Comparison of ENCODE assay signal across 13 cellular contexts in genomic region chr18:9719421-9719981, GRCh38. TPM values are rescaled to one million over a fixed set of nuclear protein-coding genes. Genes with fewer than 3 reads are reported as not detected.
DNase-seq lines count a peak whose midpoint lies in the region; ATAC-seq, FAIRE-seq and TF ChIP-seq lines count a peak whose summit lies in the region.
"Had no signal": no experiment of that assay in that cellular context is flagged by ENCODE, and none has a peak within 500 bp of the region (broad histone marks: within the 10 kb centered on the region; RNA-seq: fewer than 3 reads in every experiment).

No MANE protein-coding gene starts in this region.

- ATAC-seq in A549 = peak; percentile 81 to 83
- ATAC-seq in left lung = peak; percentile 80
- ATAC-seq in activated T-cell treated with anti-CD3 and anti-CD28 coated beads, Interleukin-2, amount 50 U/mL, for 4 hours = no peak
- ATAC-seq in GM21381 (IDR thresholded peaks at IDR 0.05; ENCODE audit: unreplicated experiment) = no peak

- CTCF ChIA-PET in A549 (lab: Yijun Ruan, JAX) = interaction anchor here (1.4 kb wide), 1 partner anchor 144 kb away, joined by 3 read pairs; no protein-coding TSS in a partner anchor

- H3K27ac ChIP-seq in A549 (peak overlapping the region; percentile 56 to 77), left lung (peak overlapping the region; percentile 22 to 45)
- H3K27ac ChIP-seq: left ventricle myocardium inferior had no signal

- H3K4me1 Mint-ChIP-seq in activated T-cell treated with anti-CD3 and anti-CD28 coated beads, Interleukin-2, amount 50 U/mL, for 4 hours (ENCODE audit: low read depth) = no peaks in the 10 kb centered on the region

- H3K4me1 ChIP-seq in A549 = peaks cover 34% of the 10 kb centered on the region
- peaks cover 0 to 42% of the 10 kb centered on the region in 2 donors for H3K4me1 ChIP-seq in left lung

- H3K27me3 Mint-ChIP-seq in activated T-cell treated with anti-CD3 and anti-CD28 coated beads, Interleukin-2, amount 50 U/mL, for 4 hours (ENCODE audit: low read depth) = peaks cover 46% of the 10 kb centered on the region

- H3K4me3 ChIP-seq in A549 (peak overlapping the region; percentile 7; the same call in 1 of the 3 replicates), left lung (no peak overlapping the region)
- H3K4me3 ChIP-seq: left ventricle myocardium inferior had no signal

- H3K9me3 ChIP-seq in A549 = no peaks in the 10 kb centered on the region
- H3K9me3 ChIP-seq in left lung = no peaks in the 10 kb centered on the region
- H3K9me3 ChIP-seq: Caco-2, left ventricle myocardium inferior had no signal

- no peak for TF ChIP-seq EP300 in A549 (IDR thresholded peaks at IDR 0.05)

- no peak for TF ChIP-seq POLR2A in A549 (IDR thresholded peaks at IDR 0.05; ENCODE audit: low read length)

- peak; percentile 1 to 18; a peak in 2 of 5 replicates for TF ChIP-seq RAD21 in A549 (conservative IDR thresholded peaks at IDR 0.05 in 1 of 2, IDR thresholded peaks at IDR 0.05 in 1 of 2)

- no peaks in the 10 kb centered on the region for H3K36me3 Mint-ChIP-seq in activated T-cell treated with anti-CD3 and anti-CD28 coated beads, Interleukin-2, amount 50 U/mL, for 4 hours (ENCODE audit: insufficient read depth)

- peaks cover 0 to 35% of the 10 kb centered on the region in 2 donors for H3K36me3 ChIP-seq in left lung

- TF ChIP-seq CTCF in A549 (IDR thresholded peaks at IDR 0.05) = no peak
- TF ChIP-seq CTCF in left lung (IDR thresholded peaks at IDR 0.05) = no peak

- H3K27me3 ChIP-seq in left lung = no peaks in the 10 kb centered on the region

- H3K4me3 Mint-ChIP-seq in activated T-cell treated with anti-CD3 and anti-CD28 coated beads, Interleukin-2, amount 50 U/mL, for 4 hours = no peak overlapping the region

- DNase-seq in A549 (ENCODE audit: low read depth in 1 of 2, low spot score in 1 of 2) (peak; percentile 67 to 79), HT1080 (ENCODE audit: low read depth) (peak; percentile 97), astrocyte of the hippocampus (ENCODE audit: low read depth, low spot score) (peak; percentile 89), left lung (peak in 1 of 2 donors; percentile 82), hippocampal formation (lab: John Stamatoyannopoulos, UW) (no peak), NCI-H187 treated with DMSO at 0.1 percent for 48 hours (lab: John Stamatoyannopoulos, UW) (no peak)
- DNase-seq in activated T-cell treated with anti-CD3 and anti-CD28 coated beads, Interleukin-2, amount 50 U/mL, for 4 hours = no peak
- DNase-seq: Caco-2, KG1, left ventricle myocardium inferior, T-helper 2 cell had no signal

- POLR2A ChIA-PET in A549 (lab: Yijun Ruan, JAX) = no interaction called here

- H3K9me3 Mint-ChIP-seq in activated T-cell treated with anti-CD3 and anti-CD28 coated beads, Interleukin-2, amount 50 U/mL, for 4 hours = no peaks in the 10 kb centered on the region

- FAIRE-seq in A549 (lab: Jason Lieb, UNC) = no peak
- FAIRE-seq: GM19239 had no signal

- WGBS in A549 (ENCODE audit: missing lambda C conversion rate) = 2% methylated on average over 12 of the region's 12 CpGs

- intact Hi-C loops in left lung (cut with DNase I) = no loop called here

- peak overlapping the region; percentile 57 for H3K4me2 ChIP-seq in A549

TF ChIP-seq in A549, 52 proteins besides CTCF, POLR2A, EP300 and RAD21 (continues in another document):
- TF ChIP-seq CBX2 (IDR thresholded peaks at IDR 0.05; ENCODE audit: borderline replicate concordance, low read depth) (no peak), HDAC2 (IDR thresholded peaks at IDR 0.05) (no peak), EHMT2 (IDR thresholded peaks at IDR 0.05; ENCODE audit: low read depth) (no peak), JUNB (IDR thresholded peaks at IDR 0.05) (peak; percentile 77), RARB (CRISPR knock-in tag; IDR thresholded peaks at IDR 0.05) (no peak), FOXS1 (CRISPR knock-in tag; IDR thresholded peaks at IDR 0.05) (no peak), FOSL2 (IDR thresholded peaks at IDR 0.05) (peak; percentile 64; the same call in 1 of the 2 replicates), FOSL2 (CRISPR knock-in tag; IDR thresholded peaks at IDR 0.05) (peak; percentile 94), RCOR1 (IDR thresholded peaks at IDR 0.05; ENCODE audit: low read depth, low read length) (no peak), HOXB13 (CRISPR knock-in tag; IDR thresholded peaks at IDR 0.05; ENCODE audit: low read depth) (no peak), HMGXB4 (CRISPR knock-in tag; IDR thresholded peaks at IDR 0.05; ENCODE audit: borderline replicate concordance) (no peak), SMC3 (IDR thresholded peaks at IDR 0.05) (no peak), SREBF2 (IDR thresholded peaks at IDR 0.05) (no peak), EHF (CRISPR knock-in tag; IDR thresholded peaks at IDR 0.05) (no peak), MYC (IDR thresholded peaks at IDR 0.05; ENCODE audit: borderline replicate concordance, low read length) (no peak), BHLHE40 (IDR thresholded peaks at IDR 0.05; ENCODE audit: low read depth, low read length) (no peak), JUN (IDR thresholded peaks at IDR 0.05) (peak in 1 of 2 experiments; percentile 49; a peak in 1 of 5 replicates), POLR2AphosphoS2 (conservative IDR thresholded peaks at IDR 0.05; ENCODE audit: low read length) (no peak), USF2 (IDR thresholded peaks at IDR 0.05) (no peak), HEYL (CRISPR knock-in tag; IDR thresholded peaks at IDR 0.05) (no peak), ZNF302 (CRISPR knock-in tag; IDR thresholded peaks at IDR 0.05) (no peak)
- TF ChIP-seq, protein P1, sequence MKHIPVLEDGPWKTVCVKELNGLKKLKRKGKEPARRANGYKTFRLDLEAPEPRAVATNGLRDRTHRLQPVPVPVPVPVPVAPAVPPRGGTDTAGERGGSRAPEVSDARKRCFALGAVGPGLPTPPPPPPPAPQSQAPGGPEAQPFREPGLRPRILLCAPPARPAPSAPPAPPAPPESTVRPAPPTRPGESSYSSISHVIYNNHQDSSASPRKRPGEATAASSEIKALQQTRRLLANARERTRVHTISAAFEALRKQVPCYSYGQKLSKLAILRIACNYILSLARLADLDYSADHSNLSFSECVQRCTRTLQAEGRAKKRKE (CRISPR knock-in tag; IDR thresholded peaks at IDR 0.05; ENCODE audit: low read depth) = no peak
- TF ChIP-seq, protein P2, sequence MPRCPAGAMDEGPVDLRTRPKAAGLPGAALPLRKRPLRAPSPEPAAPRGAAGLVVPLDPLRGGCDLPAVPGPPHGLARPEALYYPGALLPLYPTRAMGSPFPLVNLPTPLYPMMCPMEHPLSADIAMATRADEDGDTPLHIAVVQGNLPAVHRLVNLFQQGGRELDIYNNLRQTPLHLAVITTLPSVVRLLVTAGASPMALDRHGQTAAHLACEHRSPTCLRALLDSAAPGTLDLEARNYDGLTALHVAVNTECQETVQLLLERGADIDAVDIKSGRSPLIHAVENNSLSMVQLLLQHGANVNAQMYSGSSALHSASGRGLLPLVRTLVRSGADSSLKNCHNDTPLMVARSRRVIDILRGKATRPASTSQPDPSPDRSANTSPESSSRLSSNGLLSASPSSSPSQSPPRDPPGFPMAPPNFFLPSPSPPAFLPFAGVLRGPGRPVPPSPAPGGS (IDR thresholded peaks at IDR 0.05) = no peak

RNA-seq across cellular contexts. Expression of gene RAB31, which starts 11.4 kb away (rescaled TPM):
- polyA plus RNA-seq in A549 (2011; rRNA removed) = 46.3 and 49.1 TPM in 2 replicates
- polyA plus RNA-seq in A549 (2012; cell fraction: cytosol; rRNA removed) = 11.2 and 13.8 TPM in 2 replicates
- polyA plus RNA-seq in A549 (2012; cell fraction: nucleus; rRNA removed) = 11.4 and 19.0 TPM in 2 replicates
- polyA plus RNA-seq in A549 (2017; fragmentation: RNase III; extraction: RNeasy Plus Mini Kit Qiagen cat#74134 plus additional on column Dnase treatment) = 16.9 to 20.5 TPM (median 18.5 TPM) in 3 replicates
- polyA minus RNA-seq in A549 (2011; rRNA and poly(A)+ RNA removed) = 25.2 and 33.0 TPM in 2 replicates
- 48.0 and 82.2 TPM in 2 replicates for total RNA-seq in HT1080 (2014; rRNA removed; shearing (Covaris generic))
- 125 and 159 TPM in 2 replicates for polyA plus RNA-seq in HT1080 (2015; cell fraction: cytosol; rRNA removed)
- polyA plus RNA-seq in HT1080 (2015; cell fraction: nucleus; rRNA removed) = 36.0 and 44.3 TPM in 2 replicates
- total RNA-seq in left lung = 100 to 1,000 TPM; 115 to 135 TPM
- 1 to 10 TPM in 2 of 3 donors, under 1 TPM in 1; 0.40 to 1.8 (median 1.2) TPM for total RNA-seq in activated T-cell treated with anti-CD3 and anti-CD28 coated beads, Interleukin-2, amount 50 U/mL, for 4 hours

Comparison
In these comparisons a context has a peak if more than half of its experiments do, and no peak if none do; other contexts are left out.
1. ATAC-seq: peak in A549 (2 of 2) and left lung (single experiment); none in activated T-cell treated with anti-CD3 and anti-CD28 coated beads, Interleukin-2, amount 50 U/mL, for 4 hours (0 of 2) and GM21381 (single experiment).
2. DNase-seq: peak in A549 (2 of 2), HT1080 (single experiment) and astrocyte of the hippocampus (single experiment); none in hippocampal formation (0 of 2), activated T-cell treated with anti-CD3 and anti-CD28 coated beads, Interleukin-2, amount 50 U/mL, for 4 hours (single experiment) and NCI-H187 treated with DMSO at 0.1 percent for 48 hours (single experiment).
3. RNA of gene RAB31, which starts 11.4 kb away (total RNA-seq): 115 to 135 TPM in left lung and 48.0 to 82.2 TPM in HT1080; 0.40 to 1.8 TPM in activated T-cell treated with anti-CD3 and anti-CD28 coated beads, Interleukin-2, amount 50 U/mL, for 4 hours; every median in the first group is over 10 times any median in the second.